ENCODE assay signal across 1 cellular context in genomic region chr4:1036976-1037810, GRCh38.
TF ChIP-seq lines count a peak whose summit lies in the region.

No MANE protein-coding gene starts in this region.

TF ChIP-seq in GM23338, 12 proteins besides CTCF, POLR2A, EP300 and RAD21:
- TF ChIP-seq ETS1 (IDR thresholded peaks at IDR 0.05) (no peak), POLR2AphosphoS5 (IDR thresholded peaks at IDR 0.05; ENCODE audit: low read depth) (no peak), ZNF331 (CRISPR knock-in tag; IDR thresholded peaks at IDR 0.05; ENCODE audit: low read depth) (no peak), EZH2 (IDR thresholded peaks at IDR 0.05; ENCODE audit: low read depth, unreplicated experiment) (no peak), ZNF462 (CRISPR knock-in tag; IDR thresholded peaks at IDR 0.05) (no peak)
- TF ChIP-seq, protein P1, sequence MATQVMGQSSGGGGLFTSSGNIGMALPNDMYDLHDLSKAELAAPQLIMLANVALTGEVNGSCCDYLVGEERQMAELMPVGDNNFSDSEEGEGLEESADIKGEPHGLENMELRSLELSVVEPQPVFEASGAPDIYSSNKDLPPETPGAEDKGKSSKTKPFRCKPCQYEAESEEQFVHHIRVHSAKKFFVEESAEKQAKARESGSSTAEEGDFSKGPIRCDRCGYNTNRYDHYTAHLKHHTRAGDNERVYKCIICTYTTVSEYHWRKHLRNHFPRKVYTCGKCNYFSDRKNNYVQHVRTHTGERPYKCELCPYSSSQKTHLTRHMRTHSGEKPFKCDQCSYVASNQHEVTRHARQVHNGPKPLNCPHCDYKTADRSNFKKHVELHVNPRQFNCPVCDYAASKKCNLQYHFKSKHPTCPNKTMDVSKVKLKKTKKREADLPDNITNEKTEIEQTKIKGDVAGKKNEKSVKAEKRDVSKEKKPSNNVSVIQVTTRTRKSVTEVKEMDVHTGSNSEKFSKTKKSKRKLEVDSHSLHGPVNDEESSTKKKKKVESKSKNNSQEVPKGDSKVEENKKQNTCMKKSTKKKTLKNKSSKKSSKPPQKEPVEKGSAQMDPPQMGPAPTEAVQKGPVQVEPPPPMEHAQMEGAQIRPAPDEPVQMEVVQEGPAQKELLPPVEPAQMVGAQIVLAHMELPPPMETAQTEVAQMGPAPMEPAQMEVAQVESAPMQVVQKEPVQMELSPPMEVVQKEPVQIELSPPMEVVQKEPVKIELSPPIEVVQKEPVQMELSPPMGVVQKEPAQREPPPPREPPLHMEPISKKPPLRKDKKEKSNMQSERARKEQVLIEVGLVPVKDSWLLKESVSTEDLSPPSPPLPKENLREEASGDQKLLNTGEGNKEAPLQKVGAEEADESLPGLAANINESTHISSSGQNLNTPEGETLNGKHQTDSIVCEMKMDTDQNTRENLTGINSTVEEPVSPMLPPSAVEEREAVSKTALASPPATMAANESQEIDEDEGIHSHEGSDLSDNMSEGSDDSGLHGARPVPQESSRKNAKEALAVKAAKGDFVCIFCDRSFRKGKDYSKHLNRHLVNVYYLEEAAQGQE (IDR thresholded peaks at IDR 0.05; ENCODE audit: unreplicated experiment) = no peak
